8 cellular contexts compared by ENCODE assay signal in genomic region chr20:45374101-45374467, GRCh38. TPM values are rescaled to one million over a fixed set of nuclear protein-coding genes. Genes with fewer than 3 reads are reported as not detected.
DNase-seq lines count a peak whose midpoint lies in the region; ATAC-seq and TF ChIP-seq lines count a peak whose summit lies in the region.

No MANE protein-coding gene starts in this region.

- H3K4me3 Mint-ChIP-seq in activated naive CD4-positive, alpha-beta T cell treated with anti-CD3 and anti-CD28 coated beads, Interleukin-2, amount 50 U/mL, for 24 hours: peak overlapping the region; percentile 83
- peak overlapping the region; percentile 87 for H3K4me3 Mint-ChIP-seq in type B pancreatic cell

- H3K4me1 Mint-ChIP-seq in activated naive CD4-positive, alpha-beta T cell treated with anti-CD3 and anti-CD28 coated beads, Interleukin-2, amount 50 U/mL, for 24 hours: peaks cover 48% of the 10 kb centered on the region
- no peaks in the 10 kb centered on the region for H3K4me1 Mint-ChIP-seq in type B pancreatic cell (ENCODE audit: unreplicated experiment)

- H3K27me3 ChIP-seq in mononuclear cell (ENCODE audit: insufficient read depth, low read length): no peaks in the 10 kb centered on the region

- H3K27me3 Mint-ChIP-seq in activated naive CD4-positive, alpha-beta T cell treated with anti-CD3 and anti-CD28 coated beads, Interleukin-2, amount 50 U/mL, for 24 hours: no peaks in the 10 kb centered on the region
- H3K27me3 Mint-ChIP-seq in type B pancreatic cell: no peaks in the 10 kb centered on the region

- H3K4me3 ChIP-seq in astrocyte of the cerebellum (ENCODE audit: low read depth, low read length): peak overlapping the region; percentile 40
- peak overlapping the region; percentile 30 for H3K4me3 ChIP-seq in mononuclear cell (ENCODE audit: low read length)

- DNase-seq in activated naive CD4-positive, alpha-beta T cell treated with Interleukin-2 at 50 U/mL for 16 hours: no peak
- DNase-seq in astrocyte of the cerebellum (ENCODE audit: low read depth): no peak
- DNase-seq in type B pancreatic cell (ENCODE audit: extremely low spot score, unreplicated experiment): no peak
- no peak for DNase-seq in KG1 (lab: John Stamatoyannopoulos, UW)
- no peak for DNase-seq in MV-4-11 (lab: John Stamatoyannopoulos, UW)

- no peak for TF ChIP-seq CTCF in astrocyte of the cerebellum (IDR thresholded peaks at IDR 0.05; ENCODE audit: low read depth, low read length, missing control alignments)
- TF ChIP-seq CTCF in type B pancreatic cell (conservative IDR thresholded peaks at IDR 0.05): peak; percentile 12

- in situ Hi-C loops in astrocyte of the cerebellum (cut with HindIII; ENCODE audit: low sequenced_read_pairs): no loop called here

- peak overlapping the region; percentile 35 for H3K27ac Mint-ChIP-seq in activated naive CD4-positive, alpha-beta T cell treated with anti-CD3 and anti-CD28 coated beads, Interleukin-2, amount 50 U/mL, for 24 hours
- peak overlapping the region; percentile 11 for H3K27ac Mint-ChIP-seq in type B pancreatic cell

- H3K4me1 ChIP-seq in mononuclear cell (ENCODE audit: insufficient read depth, low read length): peaks cover 38% of the 10 kb centered on the region

- peaks cover 2% of the 10 kb centered on the region for H3K36me3 Mint-ChIP-seq in activated naive CD4-positive, alpha-beta T cell treated with anti-CD3 and anti-CD28 coated beads, Interleukin-2, amount 50 U/mL, for 24 hours
- H3K36me3 Mint-ChIP-seq in type B pancreatic cell: peaks cover 4% of the 10 kb centered on the region

- H3K9me3 ChIP-seq in mononuclear cell (ENCODE audit: low read depth, low read length): no peaks in the 10 kb centered on the region

- ATAC-seq in HG02678 (IDR thresholded peaks at IDR 0.05; ENCODE audit: unreplicated experiment): no peak

- H3K9me3 Mint-ChIP-seq in activated naive CD4-positive, alpha-beta T cell treated with anti-CD3 and anti-CD28 coated beads, Interleukin-2, amount 50 U/mL, for 24 hours: no peaks in the 10 kb centered on the region
- no peaks in the 10 kb centered on the region for H3K9me3 Mint-ChIP-seq in type B pancreatic cell

RNA-seq across cellular contexts. Expression of gene TP53TG5, which starts 4.0 kb away (rescaled TPM):
- under 0.01 TPM for total RNA-seq in mononuclear cell
- 0.57 TPM in 1 of 2 replicates, not detected in the other for total RNA-seq in type B pancreatic cell (ENCODE audit: low replicate concordance)

RNA-seq across cellular contexts. Expression of gene SYS1, which starts 11.1 kb away (rescaled TPM):
- total RNA-seq in mononuclear cell (63.8 TPM), type B pancreatic cell (ENCODE audit: low replicate concordance) (29.2 and 47.4 TPM in 2 replicates)

RNA-seq across cellular contexts. Expression of gene SDC4, which starts 25.9 kb away (rescaled TPM):
- total RNA-seq in mononuclear cell (17.1 TPM), type B pancreatic cell (ENCODE audit: low replicate concordance) (67.2 and 133 TPM in 2 replicates)

RNA-seq across cellular contexts. Expression of gene DBNDD2, which starts 34.0 kb away (rescaled TPM):
- total RNA-seq in mononuclear cell (6.6 TPM), type B pancreatic cell (ENCODE audit: low replicate concordance) (12.8 and 25.5 TPM in 2 replicates)

RNA-seq across cellular contexts. Expression of gene PIGT, which starts 41.9 kb away (rescaled TPM):
- total RNA-seq in mononuclear cell (57.9 TPM), type B pancreatic cell (ENCODE audit: low replicate concordance) (70.1 and 80.6 TPM in 2 replicates)
